Comparison of ENCODE assay signal across 1 cellular context in genomic region chr14:34653073-34653472, GRCh38.
TF ChIP-seq lines count a peak whose summit lies in the region.
"Not testable (repeated sequence)": the region's sequence is repeated elsewhere in the genome, so short reads cannot be mapped to it uniquely, and the experiment has no call there.

No MANE protein-coding gene starts in this region.

TF ChIP-seq in K562, 482 proteins besides CTCF, POLR2A, EP300 and RAD21 (continued from another document and continues in another):
- TF ChIP-seq, protein P1, sequence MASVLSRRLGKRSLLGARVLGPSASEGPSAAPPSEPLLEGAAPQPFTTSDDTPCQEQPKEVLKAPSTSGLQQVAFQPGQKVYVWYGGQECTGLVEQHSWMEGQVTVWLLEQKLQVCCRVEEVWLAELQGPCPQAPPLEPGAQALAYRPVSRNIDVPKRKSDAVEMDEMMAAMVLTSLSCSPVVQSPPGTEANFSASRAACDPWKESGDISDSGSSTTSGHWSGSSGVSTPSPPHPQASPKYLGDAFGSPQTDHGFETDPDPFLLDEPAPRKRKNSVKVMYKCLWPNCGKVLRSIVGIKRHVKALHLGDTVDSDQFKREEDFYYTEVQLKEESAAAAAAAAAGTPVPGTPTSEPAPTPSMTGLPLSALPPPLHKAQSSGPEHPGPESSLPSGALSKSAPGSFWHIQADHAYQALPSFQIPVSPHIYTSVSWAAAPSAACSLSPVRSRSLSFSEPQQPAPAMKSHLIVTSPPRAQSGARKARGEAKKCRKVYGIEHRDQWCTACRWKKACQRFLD (CRISPR knock-in tag; IDR thresholded peaks at IDR 0.05), result peak; percentile 58; the same call in 1 of the 2 replicates
- 0 out of 2 replicates have a peak, but pooled peaks have one; percentile 17 for TF ChIP-seq TRIM28 (IDR thresholded peaks at IDR 0.05)
- TF ChIP-seq KLF16 (IDR thresholded peaks at IDR 0.05), result peak; percentile 93
- TF ChIP-seq PHB2 (IDR thresholded peaks at IDR 0.05; ENCODE audit: low read depth), result peak; percentile 95
- TF ChIP-seq BCOR (IDR thresholded peaks at IDR 0.05), result peak; percentile 53; the same call in 1 of the 2 replicates
- 0 out of 2 replicates have a peak, but pooled peaks have one; percentile 27 for TF ChIP-seq MECOM (CRISPR knock-in tag; IDR thresholded peaks at IDR 0.05)
- TF ChIP-seq CC2D1A (IDR thresholded peaks at IDR 0.05), result peak; percentile 98
- peak; percentile 75 for TF ChIP-seq SMAD4 (CRISPR knock-in tag; conservative IDR thresholded peaks at IDR 0.05)
- peak; percentile 46; the same call in 1 of the 2 replicates for TF ChIP-seq KLF6 (CRISPR knock-in tag; IDR thresholded peaks at IDR 0.05; ENCODE audit: borderline replicate concordance)
- peak; percentile 60; the same call in 1 of the 2 replicates for TF ChIP-seq ELF4 (CRISPR knock-in tag; IDR thresholded peaks at IDR 0.05)
- peak in 1 of 2 experiments; percentile 72; a peak in 2 of 4 replicates for TF ChIP-seq RCOR1 (IDR thresholded peaks at IDR 0.05; ENCODE audit: borderline replicate concordance in 1 of 2, low read depth in 2 of 2, low read length in 2 of 2)
- TF ChIP-seq ZNF589 (CRISPR knock-in tag; IDR thresholded peaks at IDR 0.05; ENCODE audit: low read depth), result peak; percentile 82; the same call in 1 of the 2 replicates
- TF ChIP-seq KHSRP (IDR thresholded peaks at IDR 0.05), result peak; percentile 63
- TF ChIP-seq, protein P2, sequence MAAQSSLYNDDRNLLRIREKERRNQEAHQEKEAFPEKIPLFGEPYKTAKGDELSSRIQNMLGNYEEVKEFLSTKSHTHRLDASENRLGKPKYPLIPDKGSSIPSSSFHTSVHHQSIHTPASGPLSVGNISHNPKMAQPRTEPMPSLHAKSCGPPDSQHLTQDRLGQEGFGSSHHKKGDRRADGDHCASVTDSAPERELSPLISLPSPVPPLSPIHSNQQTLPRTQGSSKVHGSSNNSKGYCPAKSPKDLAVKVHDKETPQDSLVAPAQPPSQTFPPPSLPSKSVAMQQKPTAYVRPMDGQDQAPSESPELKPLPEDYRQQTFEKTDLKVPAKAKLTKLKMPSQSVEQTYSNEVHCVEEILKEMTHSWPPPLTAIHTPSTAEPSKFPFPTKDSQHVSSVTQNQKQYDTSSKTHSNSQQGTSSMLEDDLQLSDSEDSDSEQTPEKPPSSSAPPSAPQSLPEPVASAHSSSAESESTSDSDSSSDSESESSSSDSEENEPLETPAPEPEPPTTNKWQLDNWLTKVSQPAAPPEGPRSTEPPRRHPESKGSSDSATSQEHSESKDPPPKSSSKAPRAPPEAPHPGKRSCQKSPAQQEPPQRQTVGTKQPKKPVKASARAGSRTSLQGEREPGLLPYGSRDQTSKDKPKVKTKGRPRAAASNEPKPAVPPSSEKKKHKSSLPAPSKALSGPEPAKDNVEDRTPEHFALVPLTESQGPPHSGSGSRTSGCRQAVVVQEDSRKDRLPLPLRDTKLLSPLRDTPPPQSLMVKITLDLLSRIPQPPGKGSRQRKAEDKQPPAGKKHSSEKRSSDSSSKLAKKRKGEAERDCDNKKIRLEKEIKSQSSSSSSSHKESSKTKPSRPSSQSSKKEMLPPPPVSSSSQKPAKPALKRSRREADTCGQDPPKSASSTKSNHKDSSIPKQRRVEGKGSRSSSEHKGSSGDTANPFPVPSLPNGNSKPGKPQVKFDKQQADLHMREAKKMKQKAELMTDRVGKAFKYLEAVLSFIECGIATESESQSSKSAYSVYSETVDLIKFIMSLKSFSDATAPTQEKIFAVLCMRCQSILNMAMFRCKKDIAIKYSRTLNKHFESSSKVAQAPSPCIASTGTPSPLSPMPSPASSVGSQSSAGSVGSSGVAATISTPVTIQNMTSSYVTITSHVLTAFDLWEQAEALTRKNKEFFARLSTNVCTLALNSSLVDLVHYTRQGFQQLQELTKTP (IDR thresholded peaks at IDR 0.05; ENCODE audit: low read depth in 1 of 2, partially characterized antibody in 2 of 2), result peak in 1 of 2 experiments; percentile 45
- TF ChIP-seq HDAC2 (IDR thresholded peaks at IDR 0.05), result peak; percentile 81; the same call in 1 of the 2 replicates
- peak; percentile 90 for TF ChIP-seq SMARCE1 (IDR thresholded peaks at IDR 0.05)
- TF ChIP-seq MEIS2 (IDR thresholded peaks at IDR 0.05; ENCODE audit: partially characterized antibody), result peak; percentile 53
- TF ChIP-seq ARNT (IDR thresholded peaks at IDR 0.05), result peak; percentile 23 to 27; a peak in 1 of 4 replicates
- peak; percentile 89 for TF ChIP-seq GATA2 (CRISPR knock-in tag; IDR thresholded peaks at IDR 0.05)
- TF ChIP-seq TAL1 (IDR thresholded peaks at IDR 0.05), result peak; percentile 99
- TF ChIP-seq HES1 (IDR thresholded peaks at IDR 0.05; ENCODE audit: low read depth), result peak; percentile 31; the same call in 1 of the 2 replicates
- TF ChIP-seq, protein P3, sequence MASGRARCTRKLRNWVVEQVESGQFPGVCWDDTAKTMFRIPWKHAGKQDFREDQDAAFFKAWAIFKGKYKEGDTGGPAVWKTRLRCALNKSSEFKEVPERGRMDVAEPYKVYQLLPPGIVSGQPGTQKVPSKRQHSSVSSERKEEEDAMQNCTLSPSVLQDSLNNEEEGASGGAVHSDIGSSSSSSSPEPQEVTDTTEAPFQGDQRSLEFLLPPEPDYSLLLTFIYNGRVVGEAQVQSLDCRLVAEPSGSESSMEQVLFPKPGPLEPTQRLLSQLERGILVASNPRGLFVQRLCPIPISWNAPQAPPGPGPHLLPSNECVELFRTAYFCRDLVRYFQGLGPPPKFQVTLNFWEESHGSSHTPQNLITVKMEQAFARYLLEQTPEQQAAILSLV (tag; IDR thresholded peaks at IDR 0.05), result peak; percentile 51; the same call in 1 of the 2 replicates
- TF ChIP-seq TARDBP (IDR thresholded peaks at IDR 0.05), result peak; percentile 86; the same call in 1 of the 2 replicates
- TF ChIP-seq TRIM24 (IDR thresholded peaks at IDR 0.05), result peak; percentile 95 to 97
- peak; percentile 98 for TF ChIP-seq NCOR1 (IDR thresholded peaks at IDR 0.05)
- TF ChIP-seq CHAMP1 (IDR thresholded peaks at IDR 0.05), result peak; percentile 84; the same call in 1 of the 2 replicates
- 0 out of 4 replicates have a peak, but pooled peaks of 1 of the 2 experiments have one; percentile 23 for TF ChIP-seq MNT (conservative IDR thresholded peaks at IDR 0.05)
- TF ChIP-seq NFIC (IDR thresholded peaks at IDR 0.05), result peak; percentile 94
- peak; percentile 25; the same call in 1 of the 2 replicates for TF ChIP-seq CREM (IDR thresholded peaks at IDR 0.05; ENCODE audit: low read depth)
- peak; percentile 85; the same call in 1 of the 2 replicates for TF ChIP-seq SMARCC2 (IDR thresholded peaks at IDR 0.05; ENCODE audit: low read depth)
- peak; percentile 94 for TF ChIP-seq TEAD4 (IDR thresholded peaks at IDR 0.05; ENCODE audit: low read length)
- TF ChIP-seq TEAD4 (CRISPR knock-in tag; IDR thresholded peaks at IDR 0.05; ENCODE audit: borderline replicate concordance); ATF3 (CRISPR knock-in tag; conservative IDR thresholded peaks at IDR 0.05): not testable (repeated sequence)
- TF ChIP-seq ATF3 (IDR thresholded peaks at IDR 0.05), result peak; percentile 15; the same call in 1 of the 2 replicates
- peak; percentile 99 for TF ChIP-seq SOX6 (IDR thresholded peaks at IDR 0.05)
- TF ChIP-seq TFAP4 (CRISPR knock-in tag; IDR thresholded peaks at IDR 0.05; ENCODE audit: borderline replicate concordance), result peak; percentile 38; the same call in 1 of the 2 replicates
- TF ChIP-seq CEBPB (tag; IDR thresholded peaks at IDR 0.05), result peak; percentile 48; the same call in 1 of the 2 replicates
- peak in 1 of 2 experiments; percentile 71; a peak in 2 of 4 replicates for TF ChIP-seq HDAC1 (IDR thresholded peaks at IDR 0.05)
- TF ChIP-seq ZNF197 (CRISPR knock-in tag; IDR thresholded peaks at IDR 0.05; ENCODE audit: low read depth), result peak; percentile 76; the same call in 1 of the 2 replicates
- TF ChIP-seq MTA3 (IDR thresholded peaks at IDR 0.05; ENCODE audit: borderline replicate concordance), result 0 out of 2 replicates have a peak, but pooled peaks have one; percentile 13
- TF ChIP-seq ARID1B (IDR thresholded peaks at IDR 0.05), result peak; percentile 99
- TF ChIP-seq NCOA1 (IDR thresholded peaks at IDR 0.05; ENCODE audit: low read depth), result peak; percentile 78
- peak; percentile 75 for TF ChIP-seq MTA1 (IDR thresholded peaks at IDR 0.05; ENCODE audit: borderline replicate concordance)
- TF ChIP-seq LEF1 (IDR thresholded peaks at IDR 0.05), result peak; percentile 92
- TF ChIP-seq FOXK2 (conservative IDR thresholded peaks at IDR 0.05 in 1 of 2, IDR thresholded peaks at IDR 0.05 in 1 of 2; ENCODE audit: low read depth in 2 of 2), result peak; percentile 11 to 30; a peak in 1 of 4 replicates
- TF ChIP-seq, protein P4, sequence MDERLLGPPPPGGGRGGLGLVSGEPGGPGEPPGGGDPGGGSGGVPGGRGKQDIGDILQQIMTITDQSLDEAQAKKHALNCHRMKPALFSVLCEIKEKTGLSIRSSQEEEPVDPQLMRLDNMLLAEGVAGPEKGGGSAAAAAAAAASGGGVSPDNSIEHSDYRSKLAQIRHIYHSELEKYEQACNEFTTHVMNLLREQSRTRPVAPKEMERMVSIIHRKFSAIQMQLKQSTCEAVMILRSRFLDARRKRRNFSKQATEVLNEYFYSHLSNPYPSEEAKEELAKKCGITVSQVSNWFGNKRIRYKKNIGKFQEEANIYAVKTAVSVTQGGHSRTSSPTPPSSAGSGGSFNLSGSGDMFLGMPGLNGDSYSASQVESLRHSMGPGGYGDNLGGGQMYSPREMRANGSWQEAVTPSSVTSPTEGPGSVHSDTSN (CRISPR knock-in tag; IDR thresholded peaks at IDR 0.05; ENCODE audit: low read depth), result not testable (repeated sequence)
- TF ChIP-seq, protein P4 (tag; conservative IDR thresholded peaks at IDR 0.05; ENCODE audit: low read depth), result peak; percentile 59
- TF ChIP-seq, protein P5, sequence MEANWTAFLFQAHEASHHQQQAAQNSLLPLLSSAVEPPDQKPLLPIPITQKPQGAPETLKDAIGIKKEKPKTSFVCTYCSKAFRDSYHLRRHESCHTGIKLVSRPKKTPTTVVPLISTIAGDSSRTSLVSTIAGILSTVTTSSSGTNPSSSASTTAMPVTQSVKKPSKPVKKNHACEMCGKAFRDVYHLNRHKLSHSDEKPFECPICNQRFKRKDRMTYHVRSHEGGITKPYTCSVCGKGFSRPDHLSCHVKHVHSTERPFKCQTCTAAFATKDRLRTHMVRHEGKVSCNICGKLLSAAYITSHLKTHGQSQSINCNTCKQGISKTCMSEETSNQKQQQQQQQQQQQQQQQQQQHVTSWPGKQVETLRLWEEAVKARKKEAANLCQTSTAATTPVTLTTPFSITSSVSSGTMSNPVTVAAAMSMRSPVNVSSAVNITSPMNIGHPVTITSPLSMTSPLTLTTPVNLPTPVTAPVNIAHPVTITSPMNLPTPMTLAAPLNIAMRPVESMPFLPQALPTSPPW (CRISPR knock-in tag; IDR thresholded peaks at IDR 0.05), result 0 out of 2 replicates have a peak, but pooled peaks have one; percentile 42
